Comparison of ENCODE assay signal across 9 cellular contexts in genomic region chr7:3399858-3400257, GRCh38.
DNase-seq lines count a peak whose midpoint lies in the region; ATAC-seq and TF ChIP-seq lines count a peak whose summit lies in the region.
"Had no signal": no experiment of that assay in that cellular context is flagged by ENCODE, and none has a peak within 500 bp of the region (broad histone marks: within the 10 kb centered on the region; RNA-seq: fewer than 3 reads in every experiment).

No MANE protein-coding gene starts in this region.

- POLR2A ChIA-PET in PC-3 (lab: Charles Lee; ENCODE audit: unreplicated experiment) = interaction anchor here (0.6 kb wide), 1 partner anchor 526 kb away, joined by 5 read pairs; no protein-coding TSS in a partner anchor

- peaks cover 38 to 86% of the 10 kb centered on the region in 2 donors for H3K27me3 Mint-ChIP-seq in natural killer cell (ENCODE audit: low read depth in 2 of 2)
- H3K27me3 Mint-ChIP-seq in natural killer cell treated with Interleukin-12 subunit alpha and Interleukin-12 subunit beta and Interleukin-15 and Interleukin-18, amount 100 ng/mL, for 72 hours = peaks cover 47 to 86% of the 10 kb centered on the region in 2 donors

- no peak overlapping the region for H3K9ac ChIP-seq in PC-3 (ENCODE audit: low read length)

- H3K4me1 ChIP-seq in PC-3 (ENCODE audit: insufficient read depth, low read length) (peaks cover 10% of the 10 kb centered on the region), upper lobe of right lung (peaks cover 9% of the 10 kb centered on the region), upper lobe of left lung (peaks cover 0 to 7% (median 5%) of the 10 kb centered on the region in 4 donors)

- no peaks in the 10 kb centered on the region for H4K20me1 ChIP-seq in PC-3 (ENCODE audit: low read length)

- no peak for TF ChIP-seq CTCF in natural killer cell (IDR thresholded peaks at IDR 0.05)
- TF ChIP-seq CTCF in PC-3 (conservative IDR thresholded peaks at IDR 0.05; ENCODE audit: low read depth, low read length) = peak; percentile 73
- peak; percentile 59 for TF ChIP-seq CTCF in fibroblast of villous mesenchyme (IDR thresholded peaks at IDR 0.05; ENCODE audit: insufficient read depth, low read depth, low read length)
- no peak for TF ChIP-seq CTCF in upper lobe of right lung (IDR thresholded peaks at IDR 0.05)
- peak in 1 of 6 experiments; percentile 3 for TF ChIP-seq CTCF in upper lobe of left lung (IDR thresholded peaks at IDR 0.05)

- H3K27ac Mint-ChIP-seq in natural killer cell = no peak overlapping the region
- no peak overlapping the region for H3K27ac Mint-ChIP-seq in natural killer cell treated with Interleukin-12 subunit alpha and Interleukin-12 subunit beta and Interleukin-15 and Interleukin-18, amount 100 ng/mL, for 72 hours
- H3K27ac Mint-ChIP-seq: stimulated activated naive CD8-positive, alpha-beta T cell treated with anti-CD3 and anti-CD28 coated beads, Interleukin-15, Interleukin-2, amounts not matched to agents 100 ng/mL and 50 ng/mL, for 24 hours had no signal

- H3K4me2 ChIP-seq in PC-3 (ENCODE audit: low read length) = no peak overlapping the region

- no peaks in the 10 kb centered on the region for H3K9me2 ChIP-seq in PC-3 (replicated peaks; ENCODE audit: low read length)

- no peak for TF ChIP-seq EP300 in upper lobe of left lung (IDR thresholded peaks at IDR 0.05)

- H3K4me1 Mint-ChIP-seq in natural killer cell = no peaks in the 10 kb centered on the region
- H3K4me1 Mint-ChIP-seq in natural killer cell treated with Interleukin-12 subunit alpha and Interleukin-12 subunit beta and Interleukin-15 and Interleukin-18, amount 100 ng/mL, for 72 hours (ENCODE audit: low read depth in 2 of 2) = no peaks in the 10 kb centered on the region

- no peak overlapping the region for H3K4me3 ChIP-seq in PC-3 (ENCODE audit: low read length)
- no peak overlapping the region for H3K4me3 ChIP-seq in fibroblast of villous mesenchyme (ENCODE audit: low read depth, low read length)
- no peak overlapping the region for H3K4me3 ChIP-seq in upper lobe of right lung
- H3K4me3 ChIP-seq in upper lobe of left lung = no peak overlapping the region

- peaks cover 10% of the 10 kb centered on the region for H3K36me3 Mint-ChIP-seq in natural killer cell
- peaks cover 9% of the 10 kb centered on the region for H3K36me3 Mint-ChIP-seq in natural killer cell treated with Interleukin-12 subunit alpha and Interleukin-12 subunit beta and Interleukin-15 and Interleukin-18, amount 100 ng/mL, for 72 hours

- H3F3A ChIP-seq in PC-3 (ENCODE audit: low read length, unreplicated experiment) = no peaks in the 10 kb centered on the region

- H3K4me3 Mint-ChIP-seq in natural killer cell = no peak overlapping the region
- no peak overlapping the region for H3K4me3 Mint-ChIP-seq in natural killer cell treated with Interleukin-12 subunit alpha and Interleukin-12 subunit beta and Interleukin-15 and Interleukin-18, amount 100 ng/mL, for 72 hours
- H3K4me3 Mint-ChIP-seq: stimulated activated naive CD8-positive, alpha-beta T cell treated with anti-CD3 and anti-CD28 coated beads, Interleukin-15, Interleukin-2, amounts not matched to agents 100 ng/mL and 50 ng/mL, for 24 hours had no signal

- ATAC-seq in natural killer cell (peak in 2 of 3 donors; percentile 32 to 62), PC-3 (peak; percentile 96), upper lobe of right lung (peak; percentile 41), GM21825 (IDR thresholded peaks at IDR 0.05; ENCODE audit: unreplicated experiment) (no peak), upper lobe of left lung (ENCODE audit: low FRiP score in 2 of 2) (no peak)
- ATAC-seq in natural killer cell treated with Interleukin-12 subunit alpha and Interleukin-12 subunit beta and Interleukin-15 and Interleukin-18, amount 100 ng/mL, for 72 hours = no peak
- no peak for ATAC-seq in activated CD4-positive, CD25-positive, alpha-beta regulatory T cell treated with anti-CD3 and anti-CD28 coated beads, Interleukin-2, amount 50 U/mL, for 24 hours

- intact Hi-C loops in natural killer cell (cut with micrococcal nuclease) (no loop called here), PC-3 (cut with micrococcal nuclease) (loop anchor here (2.0 to 5.0 kb wide), 2 partner anchors 91 to 513 kb away; no protein-coding TSS in a partner anchor), upper lobe of right lung (cut with DNase I) (no loop called here)

- DNase-seq in natural killer cell = no peak
- no peak for DNase-seq in natural killer cell treated with Interleukin-12 subunit alpha and Interleukin-12 subunit beta and Interleukin-15 and Interleukin-18, amount 100 ng/mL, for 72 hours (ENCODE audit: low spot score)
- peak; percentile 55 for DNase-seq in PC-3
- peak; percentile 52 for DNase-seq in fibroblast of villous mesenchyme (ENCODE audit: low read depth)
- no peak for DNase-seq in upper lobe of right lung
- DNase-seq in upper lobe of left lung = no peak

- no peak for TF ChIP-seq POLR2A in upper lobe of left lung (IDR thresholded peaks at IDR 0.05)

- H3K27me3 ChIP-seq in PC-3 (ENCODE audit: low read length) (no peaks in the 10 kb centered on the region), upper lobe of right lung (no peaks in the 10 kb centered on the region), upper lobe of left lung (no peaks in the 10 kb centered on the region)

- H3K79me2 ChIP-seq in PC-3 (ENCODE audit: low read length) = no peaks in the 10 kb centered on the region

- CTCF ChIA-PET in PC-3 (lab: Charles Lee) = interaction anchor here (0.5 to 1.1 kb wide), 5 partner anchors 26 to 108 kb away, joined by 3 to 9 read pairs (median 4); partner anchors contain the start of gene SDK1

- H3K36me3 ChIP-seq in PC-3 (ENCODE audit: low read depth, low read length) = no peaks in the 10 kb centered on the region
- H3K36me3 ChIP-seq in upper lobe of right lung = no peaks in the 10 kb centered on the region
- no peaks in the 10 kb centered on the region for H3K36me3 ChIP-seq in upper lobe of left lung

- H3K27ac ChIP-seq in PC-3 (ENCODE audit: low read length) = no peak overlapping the region
- no peak overlapping the region for H3K27ac ChIP-seq in upper lobe of right lung
- no peak overlapping the region for H3K27ac ChIP-seq in upper lobe of left lung

- H2AFZ ChIP-seq in PC-3 (ENCODE audit: low read length) = no peak overlapping the region

- H3K9me3 ChIP-seq in PC-3 (ENCODE audit: low read length) = peaks cover 13% of the 10 kb centered on the region; the same call in 1 of the 2 replicates
- no peaks in the 10 kb centered on the region for H3K9me3 ChIP-seq in upper lobe of right lung
- H3K9me3 ChIP-seq in upper lobe of left lung = peaks cover 0 to 9% (median 5%) of the 10 kb centered on the region in 4 donors

- WGBS in upper lobe of left lung, 2 donors = 64 to 67% methylated on average over 1 to 2 of the region's 2 CpGs

- no TSS peak for BruUV-seq in PC-3 (replicated peaks; lab: Mats Ljungman, UMichigan)

- peaks cover 0 to 9% of the 10 kb centered on the region in 2 donors for H3K9me3 Mint-ChIP-seq in natural killer cell
- peaks cover 5% of the 10 kb centered on the region for H3K9me3 Mint-ChIP-seq in natural killer cell treated with Interleukin-12 subunit alpha and Interleukin-12 subunit beta and Interleukin-15 and Interleukin-18, amount 100 ng/mL, for 72 hours

Comparison
In these comparisons a context has a peak if more than half of its experiments do, and no peak if none do; other contexts are left out.
1. ATAC-seq: peak in natural killer cell (2 of 3), PC-3 (single experiment) and upper lobe of right lung (single experiment); none in natural killer cell treated with Interleukin-12 subunit alpha and Interleukin-12 subunit beta and Interleukin-15 and Interleukin-18, amount 100 ng/mL, for 72 hours (0 of 2), activated CD4-positive, CD25-positive, alpha-beta regulatory T cell treated with anti-CD3 and anti-CD28 coated beads, Interleukin-2, amount 50 U/mL, for 24 hours (0 of 2), GM21825 (single experiment) and upper lobe of left lung (0 of 2).
2. DNase-seq: peak in PC-3 (single experiment) and fibroblast of villous mesenchyme (single experiment); none in natural killer cell (single experiment), natural killer cell treated with Interleukin-12 subunit alpha and Interleukin-12 subunit beta and Interleukin-15 and Interleukin-18, amount 100 ng/mL, for 72 hours (single experiment), upper lobe of right lung (single experiment) and upper lobe of left lung (0 of 2).
3. CTCF ChIP-seq: peak in PC-3 (single experiment) and fibroblast of villous mesenchyme (single experiment); none in natural killer cell (single experiment) and upper lobe of right lung (single experiment).